Comparison of ENCODE assay signal across 12 cellular contexts in the genomic region with DNA sequence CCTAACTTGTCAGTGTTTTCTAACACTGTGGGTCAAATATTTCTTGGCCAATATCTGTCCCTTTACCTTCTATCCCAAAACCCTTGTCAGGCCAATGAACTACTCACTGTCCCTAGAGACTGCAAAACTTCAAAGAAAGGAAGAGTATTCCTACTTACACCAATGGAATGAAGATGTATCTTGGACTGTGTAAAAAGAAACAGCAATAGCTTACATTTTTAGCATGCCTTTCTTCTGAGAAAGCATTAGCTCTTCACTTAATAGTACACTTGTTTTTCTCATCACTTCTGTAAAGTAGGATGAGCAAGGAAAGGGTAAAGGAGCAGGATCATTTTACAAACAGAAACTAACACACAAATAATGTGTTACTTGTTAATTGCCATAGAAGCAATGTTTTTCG.
DNase-seq lines count a peak whose midpoint lies in the region; ATAC-seq and TF ChIP-seq lines count a peak whose summit lies in the region.
"Had no signal": no experiment of that assay in that cellular context is flagged by ENCODE, and none has a peak within 500 bp of the region (broad histone marks: within the 10 kb centered on the region; RNA-seq: fewer than 3 reads in every experiment).

No MANE protein-coding gene starts in this region.

- no peak for TF ChIP-seq CTCF in cardiac muscle cell (IDR thresholded peaks at IDR 0.05; ENCODE audit: low read depth, low read length)
- no peak for TF ChIP-seq CTCF in left ventricle myocardium inferior (IDR thresholded peaks at IDR 0.05; ENCODE audit: borderline replicate concordance)
- no peak for TF ChIP-seq CTCF in gastroesophageal sphincter (IDR thresholded peaks at IDR 0.05)
- no peak for TF ChIP-seq CTCF in type B pancreatic cell (conservative IDR thresholded peaks at IDR 0.05)

- DNase-seq in cardiac muscle cell (ENCODE audit: low read depth in 1 of 2, low spot score in 1 of 2) (peak in 1 of 2 donors; percentile 70), left ventricle myocardium inferior (no peak), type B pancreatic cell (ENCODE audit: extremely low spot score, unreplicated experiment) (no peak), KBM-7 (no peak)
- no peak for DNase-seq in activated T-helper 2 cell treated with anti-CD3 and anti-CD28 coated beads, Interferon-gamma antibody, Interleukin-2, Interleukin-4, amounts not matched to agents 10 μg/mL and 5 μg/mL and 100 μg/mL, durations not matched to agents 14 hours and 24 hours and 36 hours (ENCODE audit: low spot score)
- no peak for DNase-seq in activated CD8-positive, alpha-beta memory T cell treated with anti-CD3 and anti-CD28 coated beads for 24 hours
- DNase-seq: activated effector memory CD4-positive, alpha-beta T cell treated with Interleukin-2 at 50 U/mL for 16 hours; AML-193; NCI-H2081 treated with DMSO at 0.1 percent for 48 hours; stimulated activated CD4-positive, alpha-beta T cell treated with anti-CD3 and anti-CD28 coated beads, Interleukin-4, amount 100 ng/mL, for 24 hours had no signal

- ATAC-seq in gastroesophageal sphincter (peak; percentile 46), HG02973 (IDR thresholded peaks at IDR 0.05; ENCODE audit: unreplicated experiment) (no peak)

- TF ChIP-seq EP300 in gastroesophageal sphincter (IDR thresholded peaks at IDR 0.05): no peak

- intact Hi-C loops in left ventricle myocardium inferior (cut with micrococcal nuclease): no loop called here
- intact Hi-C loops in activated T-helper 2 cell treated with anti-CD3 and anti-CD28 coated beads, Interferon-gamma antibody, Interleukin-2, Interleukin-4, amounts not matched to agents 10 μg/mL and 5 μg/mL and 100 μg/mL, durations not matched to agents 14 hours and 24 hours and 36 hours (cut with micrococcal nuclease): no loop called here

- peaks cover 27% of the 10 kb centered on the region for H3K4me1 ChIP-seq in cardiac muscle cell (ENCODE audit: low read depth)
- H3K4me1 ChIP-seq in left ventricle myocardium inferior: peaks cover 50% of the 10 kb centered on the region
- peaks cover 8 to 45% (median 13%) of the 10 kb centered on the region in 3 donors for H3K4me1 ChIP-seq in gastroesophageal sphincter

- no peak for TF ChIP-seq POLR2A in gastroesophageal sphincter (IDR thresholded peaks at IDR 0.05)

- H3K36me3 ChIP-seq in cardiac muscle cell: no peaks in the 10 kb centered on the region
- H3K36me3 ChIP-seq in left ventricle myocardium inferior: no peaks in the 10 kb centered on the region
- H3K36me3 ChIP-seq in gastroesophageal sphincter: no peaks in the 10 kb centered on the region

- no peaks in the 10 kb centered on the region for H3K9me3 ChIP-seq in cardiac muscle cell (ENCODE audit: low read depth)
- no peaks in the 10 kb centered on the region for H3K9me3 ChIP-seq in left ventricle myocardium inferior (replicated peaks)
- no peaks in the 10 kb centered on the region for H3K9me3 ChIP-seq in gastroesophageal sphincter

- H3K4me3 ChIP-seq in cardiac muscle cell: no peak overlapping the region
- no peak overlapping the region for H3K4me3 ChIP-seq in left ventricle myocardium inferior
- no peak overlapping the region for H3K4me3 ChIP-seq in gastroesophageal sphincter

- peaks cover 8% of the 10 kb centered on the region for H3K4me1 Mint-ChIP-seq in activated T-helper 2 cell treated with anti-CD3 and anti-CD28 coated beads, Interferon-gamma antibody, Interleukin-2, Interleukin-4, amounts not matched to agents 10 μg/mL and 5 μg/mL and 100 μg/mL, durations not matched to agents 14 hours and 24 hours and 36 hours (ENCODE audit: low read depth)
- peaks cover 16% of the 10 kb centered on the region for H3K4me1 Mint-ChIP-seq in type B pancreatic cell (ENCODE audit: unreplicated experiment)

- no peak overlapping the region for H3K4me3 Mint-ChIP-seq in activated T-helper 2 cell treated with anti-CD3 and anti-CD28 coated beads, Interferon-gamma antibody, Interleukin-2, Interleukin-4, amounts not matched to agents 10 μg/mL and 5 μg/mL and 100 μg/mL, durations not matched to agents 14 hours and 24 hours and 36 hours (ENCODE audit: low read depth)
- H3K4me3 Mint-ChIP-seq in type B pancreatic cell: peak overlapping the region; percentile 20

- peak overlapping the region; percentile 2 for H3K27ac Mint-ChIP-seq in activated T-helper 2 cell treated with anti-CD3 and anti-CD28 coated beads, Interferon-gamma antibody, Interleukin-2, Interleukin-4, amounts not matched to agents 10 μg/mL and 5 μg/mL and 100 μg/mL, durations not matched to agents 14 hours and 24 hours and 36 hours
- H3K27ac Mint-ChIP-seq in type B pancreatic cell: peak overlapping the region; percentile 60

- no peaks in the 10 kb centered on the region for H3K9me3 Mint-ChIP-seq in activated T-helper 2 cell treated with anti-CD3 and anti-CD28 coated beads, Interferon-gamma antibody, Interleukin-2, Interleukin-4, amounts not matched to agents 10 μg/mL and 5 μg/mL and 100 μg/mL, durations not matched to agents 14 hours and 24 hours and 36 hours
- H3K9me3 Mint-ChIP-seq in type B pancreatic cell: peaks cover 4% of the 10 kb centered on the region

- 0 to 71% methylated on average over 1 of the region's 1 CpG for WGBS in gastroesophageal sphincter (ENCODE audit: low coverage in 1 of 2), 2 donors

- H3K27ac ChIP-seq in cardiac muscle cell (peak overlapping the region; percentile 53), left ventricle myocardium inferior (replicated peaks) (no peak overlapping the region), gastroesophageal sphincter (peak overlapping the region in 1 of 4 donors; percentile 25)

- H3K27me3 ChIP-seq in cardiac muscle cell (no peaks in the 10 kb centered on the region), left ventricle myocardium inferior (ENCODE audit: low read depth) (no peaks in the 10 kb centered on the region), gastroesophageal sphincter (no peaks in the 10 kb centered on the region)

- peaks cover 32% of the 10 kb centered on the region for H3K36me3 Mint-ChIP-seq in activated T-helper 2 cell treated with anti-CD3 and anti-CD28 coated beads, Interferon-gamma antibody, Interleukin-2, Interleukin-4, amounts not matched to agents 10 μg/mL and 5 μg/mL and 100 μg/mL, durations not matched to agents 14 hours and 24 hours and 36 hours (ENCODE audit: low read depth)
- peaks cover 20% of the 10 kb centered on the region for H3K36me3 Mint-ChIP-seq in type B pancreatic cell

- in situ Hi-C loops in KBM-7 (cut with MboI; ENCODE audit: low pct_unique_long_range_greater_than_20kb, low sequenced_read_pairs): no loop called here

- no peaks in the 10 kb centered on the region for H3K27me3 Mint-ChIP-seq in activated T-helper 2 cell treated with anti-CD3 and anti-CD28 coated beads, Interferon-gamma antibody, Interleukin-2, Interleukin-4, amounts not matched to agents 10 μg/mL and 5 μg/mL and 100 μg/mL, durations not matched to agents 14 hours and 24 hours and 36 hours (ENCODE audit: low read depth)
- no peaks in the 10 kb centered on the region for H3K27me3 Mint-ChIP-seq in type B pancreatic cell
